Comparison of ENCODE assay signal across 10 cellular contexts in the genomic region with DNA sequence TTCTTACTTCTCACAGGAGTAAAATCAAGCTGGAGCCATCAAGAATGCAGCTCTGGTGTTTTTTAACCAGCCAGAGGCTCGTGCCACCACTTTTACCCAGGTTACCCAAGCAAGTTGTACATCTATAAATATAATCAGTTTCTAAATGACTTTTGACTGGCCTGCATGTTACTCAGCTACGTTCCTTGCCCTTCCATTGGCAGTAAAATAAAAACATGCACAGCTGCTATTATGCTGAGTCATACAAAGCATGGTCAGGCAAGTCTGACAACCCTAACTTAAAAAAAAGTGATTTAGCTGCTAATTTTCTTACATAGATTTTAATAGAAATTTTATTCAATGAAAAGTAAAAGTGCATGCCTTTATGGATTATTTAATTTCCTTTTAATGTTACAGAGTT.
DNase-seq lines count a peak whose midpoint lies in the region; ATAC-seq, FAIRE-seq and TF ChIP-seq lines count a peak whose summit lies in the region.
"Had no signal": no experiment of that assay in that cellular context is flagged by ENCODE, and none has a peak within 500 bp of the region (broad histone marks: within the 10 kb centered on the region; RNA-seq: fewer than 3 reads in every experiment).

No MANE protein-coding gene starts in this region.

- no peak overlapping the region for H3K4me2 ChIP-seq in GM23338
- H3K4me2 ChIP-seq in MM.1S (ENCODE audit: low read depth, low read length): peak overlapping the region; percentile 4; the same call in 1 of the 2 replicates

- H3K4me1 ChIP-seq in GM23338 (ENCODE audit: insufficient read depth): peaks cover 16% of the 10 kb centered on the region
- 0 out of 2 replicates have a peak, but pooled peaks cover 4% of the 10 kb centered on the region for H3K4me1 ChIP-seq in MM.1S (ENCODE audit: low read length)
- H3K4me1 ChIP-seq in foreskin keratinocyte: peaks cover 5% of the 10 kb centered on the region
- H3K4me1 ChIP-seq: ascending aorta, parathyroid adenoma had no signal

- H3K27ac ChIP-seq in GM23338 (ENCODE audit: low read depth) (no peak overlapping the region), MM.1S (ENCODE audit: low read length) (no peak overlapping the region), foreskin keratinocyte (no peak overlapping the region)
- H3K27ac ChIP-seq: ascending aorta, parathyroid adenoma had no signal

- no peaks in the 10 kb centered on the region for H3K79me2 ChIP-seq in GM23338 (replicated peaks; ENCODE audit: insufficient read depth)
- no peaks in the 10 kb centered on the region for H3K79me2 ChIP-seq in MM.1S (ENCODE audit: low read length)
- H3K79me2 ChIP-seq: parathyroid adenoma had no signal

- no peaks in the 10 kb centered on the region for H3K9me3 Mint-ChIP-seq in GM23338

- H3K36me3 ChIP-seq in GM23338 (ENCODE audit: insufficient read depth): no peaks in the 10 kb centered on the region
- H3K36me3 ChIP-seq in MM.1S (replicated peaks; ENCODE audit: insufficient read depth, low read length): no peaks in the 10 kb centered on the region
- H3K36me3 ChIP-seq: ascending aorta had no signal

- H3K4me1 Mint-ChIP-seq in GM23338: peaks cover 3% of the 10 kb centered on the region

- no peaks in the 10 kb centered on the region for H3K36me3 Mint-ChIP-seq in GM23338 (ENCODE audit: low read depth)

- H2AFZ ChIP-seq in GM23338 (no peak overlapping the region; the same call in 1 of the 2 replicates), MM.1S (ENCODE audit: low read length) (no peak overlapping the region)
- H2AFZ ChIP-seq: parathyroid adenoma had no signal

- H3K4me3 ChIP-seq in GM23338 (no peak overlapping the region), MM.1S (ENCODE audit: low read length) (no peak overlapping the region)
- H3K4me3 ChIP-seq: ascending aorta had no signal

- no peak for FAIRE-seq in RCC 7860 (lab: Jason Lieb, UNC)

- no peak for ATAC-seq in GM23338
- ATAC-seq in foreskin keratinocyte: peak; percentile 100

- no peaks in the 10 kb centered on the region for H4K20me1 ChIP-seq in GM23338 (replicated peaks; ENCODE audit: insufficient read depth)
- H4K20me1 ChIP-seq in MM.1S (ENCODE audit: insufficient read depth, low read length): no peaks in the 10 kb centered on the region

- H3K4me3 Mint-ChIP-seq in GM23338: no peak overlapping the region

- no peak overlapping the region for H3K9ac ChIP-seq in MM.1S (ENCODE audit: low read length)
- H3K9ac ChIP-seq: parathyroid adenoma had no signal

- no peaks in the 10 kb centered on the region for H3K9me3 ChIP-seq in MM.1S (replicated peaks; ENCODE audit: insufficient read depth, low read length)
- H3K9me3 ChIP-seq: ascending aorta had no signal

- H3K27me3 ChIP-seq in GM23338 (ENCODE audit: insufficient read depth): no peaks in the 10 kb centered on the region
- H3K27me3 ChIP-seq in MM.1S (replicated peaks; ENCODE audit: insufficient read depth, low read length): no peaks in the 10 kb centered on the region
- no peaks in the 10 kb centered on the region for H3K27me3 ChIP-seq in foreskin keratinocyte
- H3K27me3 ChIP-seq: ascending aorta had no signal

- TF ChIP-seq CTCF in GM23338 (conservative IDR thresholded peaks at IDR 0.05; ENCODE audit: low read depth in 2 of 2) (no peak), MM.1S (IDR thresholded peaks at IDR 0.05; ENCODE audit: low read length) (no peak), foreskin keratinocyte (conservative IDR thresholded peaks at IDR 0.05) (no peak)

- H3K27me3 Mint-ChIP-seq in GM23338 (ENCODE audit: insufficient read depth, low read depth, poor library complexity): peaks cover 2% of the 10 kb centered on the region

- DNase-seq in EL: peak; percentile 42
- DNase-seq in GM23338 (ENCODE audit: low spot score): no peak
- peak; percentile 89 for DNase-seq in MM.1S
- peak; percentile 64 to 86 for DNase-seq in foreskin keratinocyte
- no peak for DNase-seq in NCI-H187 treated with DMSO at 0.1 percent for 48 hours (lab: John Stamatoyannopoulos, UW)
- no peak for DNase-seq in NCI-H2107 (lab: John Stamatoyannopoulos, UW)
- no peak for DNase-seq in foreskin melanocyte
- no peak for DNase-seq in RCC 7860 (ENCODE audit: low spot score)

- peak overlapping the region; percentile 81 for H3K27ac Mint-ChIP-seq in GM23338

- H3K9me2 ChIP-seq in GM23338 (ENCODE audit: insufficient read depth): no peaks in the 10 kb centered on the region
- H3K9me2 ChIP-seq in MM.1S (replicated peaks; ENCODE audit: insufficient read depth, low read length): no peaks in the 10 kb centered on the region

- H3F3A ChIP-seq in GM23338 (replicated peaks; ENCODE audit: low read depth): no peaks in the 10 kb centered on the region
- H3F3A ChIP-seq in MM.1S (ENCODE audit: insufficient read depth, low read length): no peaks in the 10 kb centered on the region

TF ChIP-seq in GM23338, 12 proteins besides CTCF, POLR2A, EP300 and RAD21 (continues in another document):
- TF ChIP-seq STAT1 (IDR thresholded peaks at IDR 0.05; ENCODE audit: unreplicated experiment) (no peak), EZH2 (IDR thresholded peaks at IDR 0.05; ENCODE audit: low read depth, unreplicated experiment) (no peak), ZNF331 (CRISPR knock-in tag; IDR thresholded peaks at IDR 0.05; ENCODE audit: low read depth) (no peak), EZH2phosphoT487 (IDR thresholded peaks at IDR 0.05; ENCODE audit: unreplicated experiment) (no peak), NANOG (IDR thresholded peaks at IDR 0.05; ENCODE audit: borderline replicate concordance) (no peak)
- TF ChIP-seq, protein P1, sequence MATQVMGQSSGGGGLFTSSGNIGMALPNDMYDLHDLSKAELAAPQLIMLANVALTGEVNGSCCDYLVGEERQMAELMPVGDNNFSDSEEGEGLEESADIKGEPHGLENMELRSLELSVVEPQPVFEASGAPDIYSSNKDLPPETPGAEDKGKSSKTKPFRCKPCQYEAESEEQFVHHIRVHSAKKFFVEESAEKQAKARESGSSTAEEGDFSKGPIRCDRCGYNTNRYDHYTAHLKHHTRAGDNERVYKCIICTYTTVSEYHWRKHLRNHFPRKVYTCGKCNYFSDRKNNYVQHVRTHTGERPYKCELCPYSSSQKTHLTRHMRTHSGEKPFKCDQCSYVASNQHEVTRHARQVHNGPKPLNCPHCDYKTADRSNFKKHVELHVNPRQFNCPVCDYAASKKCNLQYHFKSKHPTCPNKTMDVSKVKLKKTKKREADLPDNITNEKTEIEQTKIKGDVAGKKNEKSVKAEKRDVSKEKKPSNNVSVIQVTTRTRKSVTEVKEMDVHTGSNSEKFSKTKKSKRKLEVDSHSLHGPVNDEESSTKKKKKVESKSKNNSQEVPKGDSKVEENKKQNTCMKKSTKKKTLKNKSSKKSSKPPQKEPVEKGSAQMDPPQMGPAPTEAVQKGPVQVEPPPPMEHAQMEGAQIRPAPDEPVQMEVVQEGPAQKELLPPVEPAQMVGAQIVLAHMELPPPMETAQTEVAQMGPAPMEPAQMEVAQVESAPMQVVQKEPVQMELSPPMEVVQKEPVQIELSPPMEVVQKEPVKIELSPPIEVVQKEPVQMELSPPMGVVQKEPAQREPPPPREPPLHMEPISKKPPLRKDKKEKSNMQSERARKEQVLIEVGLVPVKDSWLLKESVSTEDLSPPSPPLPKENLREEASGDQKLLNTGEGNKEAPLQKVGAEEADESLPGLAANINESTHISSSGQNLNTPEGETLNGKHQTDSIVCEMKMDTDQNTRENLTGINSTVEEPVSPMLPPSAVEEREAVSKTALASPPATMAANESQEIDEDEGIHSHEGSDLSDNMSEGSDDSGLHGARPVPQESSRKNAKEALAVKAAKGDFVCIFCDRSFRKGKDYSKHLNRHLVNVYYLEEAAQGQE (IDR thresholded peaks at IDR 0.05; ENCODE audit: unreplicated experiment): no peak

Comparison
In these comparisons a context has a peak if more than half of its experiments do, and no peak if none do; other contexts are left out.
1. DNase-seq: peak in EL (single experiment), MM.1S (single experiment) and foreskin keratinocyte (2 of 2); none in GM23338 (single experiment), NCI-H187 treated with DMSO at 0.1 percent for 48 hours (single experiment), NCI-H2107 (single experiment), foreskin melanocyte (single experiment) and RCC 7860 (single experiment).